ENCODE assay signal across 21 cellular contexts in genomic region chr9:127531676-127532075, GRCh38.
"Had no signal": no experiment of that assay in that cellular context is flagged by ENCODE, and none has a peak within 500 bp of the region (broad histone marks: within the 10 kb centered on the region; RNA-seq: fewer than 3 reads in every experiment).

No MANE protein-coding gene starts in this region.

- H3K36me3 ChIP-seq: breast epithelium, neutrophil had no signal

- H3K27ac Mint-ChIP-seq: activated CD4-positive, alpha-beta T cell treated with anti-CD3 and anti-CD28 coated beads, Interleukin-2, amount 10 ng/mL, durations not matched to agents 7 days and 5 days; activated naive CD8-positive, alpha-beta T cell treated with anti-CD3 and anti-CD28 coated beads, Interleukin-2, amount 50 U/mL, for 24 hours; activated T-helper 2 cell treated with anti-CD3 and anti-CD28 coated beads, Interferon-gamma antibody, Interleukin-2, Interleukin-4, amounts not matched to agents 10 μg/mL and 5 μg/mL and 100 μg/mL, durations not matched to agents 14 hours and 24 hours and 36 hours; stimulated activated naive CD8-positive, alpha-beta T cell treated with anti-CD3 and anti-CD28 coated beads, Interleukin-15, Interleukin-2, amounts not matched to agents 100 ng/mL and 50 ng/mL, for 24 hours had no signal

- H3K4me3 Mint-ChIP-seq: activated CD4-positive, alpha-beta T cell treated with anti-CD3 and anti-CD28 coated beads, Interleukin-2, amount 10 ng/mL, durations not matched to agents 7 days and 5 days; activated naive CD4-positive, alpha-beta T cell treated with anti-CD3 and anti-CD28 coated beads for 36 hours; activated naive CD8-positive, alpha-beta T cell treated with anti-CD3 and anti-CD28 coated beads, Interleukin-2, amount 50 U/mL, for 24 hours; naive thymus-derived CD8-positive, alpha-beta T cell; stimulated activated naive CD8-positive, alpha-beta T cell treated with anti-CD3 and anti-CD28 coated beads, Interleukin-15, Interleukin-2, amounts not matched to agents 100 ng/mL and 50 ng/mL, for 24 hours had no signal

- H3K4me3 ChIP-seq: ascending aorta, breast epithelium, gastroesophageal sphincter, heart right ventricle, skin epidermis, suprapubic skin had no signal

- H3K27me3 Mint-ChIP-seq: activated CD4-positive, alpha-beta T cell treated with anti-CD3 and anti-CD28 coated beads, Interleukin-2, amount 10 ng/mL, durations not matched to agents 7 days and 5 days; activated naive CD8-positive, alpha-beta T cell treated with anti-CD3 and anti-CD28 coated beads, Interleukin-2, amount 50 U/mL, for 24 hours; naive thymus-derived CD8-positive, alpha-beta T cell; stimulated activated naive CD8-positive, alpha-beta T cell treated with anti-CD3 and anti-CD28 coated beads, Interleukin-15, Interleukin-2, amounts not matched to agents 100 ng/mL and 50 ng/mL, for 24 hours had no signal

- H3K4me1 Mint-ChIP-seq: activated naive CD8-positive, alpha-beta T cell treated with anti-CD3 and anti-CD28 coated beads, Interleukin-2, amount 50 U/mL, for 24 hours had no signal

- H3K9me3 Mint-ChIP-seq: activated naive CD4-positive, alpha-beta T cell treated with anti-CD3 and anti-CD28 coated beads for 36 hours; activated naive CD8-positive, alpha-beta T cell treated with anti-CD3 and anti-CD28 coated beads, Interleukin-2, amount 50 U/mL, for 24 hours; stimulated activated naive CD8-positive, alpha-beta T cell treated with anti-CD3 and anti-CD28 coated beads, Interleukin-15, Interleukin-2, amounts not matched to agents 100 ng/mL and 50 ng/mL, for 24 hours had no signal

- H3K27me3 ChIP-seq: ascending aorta, breast epithelium, gastroesophageal sphincter, heart right ventricle, neutrophil, suprapubic skin had no signal

- ATAC-seq: activated naive CD8-positive, alpha-beta T cell treated with anti-CD3 and anti-CD28 coated beads, Interleukin-2, amount 50 U/mL, for 24 hours; gastroesophageal sphincter; heart right ventricle; naive thymus-derived CD8-positive, alpha-beta T cell had no signal

- H3K9me3 ChIP-seq: ascending aorta, breast epithelium, gastroesophageal sphincter, heart right ventricle, neutrophil, suprapubic skin had no signal

- DNase-seq: activated CD4-positive, alpha-beta T cell treated with anti-CD3 and anti-CD28 coated beads, Interleukin-2, amount 10 ng/mL, durations not matched to agents 7 days and 5 days; activated naive CD4-positive, alpha-beta T cell treated with anti-CD3 and anti-CD28 coated beads for 36 hours; activated naive CD8-positive, alpha-beta T cell treated with anti-CD3 and anti-CD28 coated beads, Interleukin-2, amount 50 U/mL, for 24 hours; activated T-cell treated with anti-CD3 and anti-CD28 coated beads for 4 hours; dermis blood vessel endothelial cell; erythroblast; heart right ventricle; islet precursor cell; naive thymus-derived CD8-positive, alpha-beta T cell; posterior cingulate gyrus; stimulated activated CD4-positive, alpha-beta T cell treated with anti-CD3 and anti-CD28 coated beads, Interleukin-15, amount 100 ng/mL, for 24 hours; stimulated activated CD4-positive, alpha-beta T cell treated with anti-CD3 and anti-CD28 coated beads, Interleukin-4, amount 100 ng/mL, for 24 hours; trophoblast cell had no signal

- H3K27ac ChIP-seq: breast epithelium, gastroesophageal sphincter, neutrophil, skin epidermis, suprapubic skin had no signal
